In genomic region chr5:59342181-59342580, GRCh38 we compare ENCODE assay signal across 20 cellular contexts.
"Had no signal": no experiment of that assay in that cellular context is flagged by ENCODE, and none has a peak within 500 bp of the region (broad histone marks: within the 10 kb centered on the region; RNA-seq: fewer than 3 reads in every experiment).

No MANE protein-coding gene starts in this region.

- H3K27me3 Mint-ChIP-seq: type B pancreatic cell had no signal

- ATAC-seq: esophagus mucosa, left colon, psoas muscle, sciatic nerve, WTC11 had no signal

- H3K9me3 Mint-ChIP-seq: activated naive CD4-positive, alpha-beta T cell treated with anti-CD3 and anti-CD28 coated beads, Interleukin-2, amount 50 U/mL, for 24 hours; endodermal cell; immature natural killer cell; nephron; T-helper 1 cell treated with Interleukin-12 subunit alpha and Interleukin-12 subunit beta and Interleukin-4 antibody, amounts not matched to agents 30 μg/mL and 1 μg/mL, for 36 hours; WTC11 had no signal

- H3K4me1 Mint-ChIP-seq: endodermal cell, WTC11 had no signal

- H3K4me3 ChIP-seq: psoas muscle had no signal

- H3K9me3 ChIP-seq: psoas muscle had no signal

- H3K27ac Mint-ChIP-seq: activated naive CD4-positive, alpha-beta T cell treated with anti-CD3 and anti-CD28 coated beads, Interleukin-2, amount 50 U/mL, for 24 hours; brain; endodermal cell; immature natural killer cell; nephron; T-helper 1 cell treated with Interleukin-12 subunit alpha and Interleukin-12 subunit beta and Interleukin-4 antibody, amounts not matched to agents 30 μg/mL and 1 μg/mL, for 36 hours; type B pancreatic cell; WTC11 had no signal

- DNase-seq: activated CD4-positive, alpha-beta T cell treated with anti-CD3 and anti-CD28 coated beads for 48 hours; activated effector memory CD4-positive, alpha-beta T cell treated with Interleukin-2 at 50 U/mL for 16 hours; amniotic stem cell; endodermal cell; foreskin fibroblast; glutamatergic neuron; immature natural killer cell; left colon; mammary epithelial cell; psoas muscle; stimulated activated CD4-positive, alpha-beta T cell treated with anti-CD3 and anti-CD28 coated beads, Interleukin-12 subunit alpha, Interleukin-12 subunit beta, amount 100 ng/mL, for 4 hours; substantia nigra had no signal

- H3K36me3 Mint-ChIP-seq: activated naive CD4-positive, alpha-beta T cell treated with anti-CD3 and anti-CD28 coated beads, Interleukin-2, amount 50 U/mL, for 24 hours; immature natural killer cell; WTC11 had no signal

- H3K4me3 Mint-ChIP-seq: activated naive CD4-positive, alpha-beta T cell treated with anti-CD3 and anti-CD28 coated beads, Interleukin-2, amount 50 U/mL, for 24 hours; brain; endodermal cell; immature natural killer cell; nephron; T-helper 1 cell treated with Interleukin-12 subunit alpha and Interleukin-12 subunit beta and Interleukin-4 antibody, amounts not matched to agents 30 μg/mL and 1 μg/mL, for 36 hours; type B pancreatic cell; WTC11 had no signal
